ENCODE assay signal across 30 cellular contexts in the genomic region with DNA sequence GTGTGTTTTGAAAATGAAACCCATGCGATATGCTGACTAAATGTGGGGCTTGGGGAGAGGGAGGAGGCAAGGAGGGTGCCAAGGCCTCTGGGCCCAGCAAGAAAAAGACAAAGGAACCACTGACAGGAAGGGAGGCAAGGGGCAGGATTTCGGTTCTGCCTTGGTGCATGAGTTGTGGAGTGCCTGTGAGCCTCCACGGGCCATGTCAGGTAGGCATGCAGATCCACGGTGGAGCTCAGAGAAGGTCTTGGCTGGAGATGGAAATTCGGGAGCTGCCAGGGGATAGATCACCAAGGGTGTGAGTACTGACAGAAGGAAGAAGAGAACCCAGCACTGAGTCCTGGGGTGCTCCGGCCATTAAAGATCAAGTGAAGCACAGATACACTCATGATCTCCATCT.
"Had no signal": no experiment of that assay in that cellular context is flagged by ENCODE, and none has a peak within 500 bp of the region (broad histone marks: within the 10 kb centered on the region; RNA-seq: fewer than 3 reads in every experiment).

No MANE protein-coding gene starts in this region.

- ATAC-seq: activated CD4-positive, CD25-positive, alpha-beta regulatory T cell treated with anti-CD3 and anti-CD28 coated beads, Interleukin-2, amount 50 U/mL, for 24 hours; activated CD8-positive, alpha-beta T cell treated with anti-CD3 and anti-CD28 coated beads for 36 hours; activated naive CD4-positive, alpha-beta T cell treated with anti-CD3 and anti-CD28 coated beads, Interleukin-2, amount 50 U/mL, for 72 hours; activated T-cell treated with anti-CD3 and anti-CD28 coated beads, Interleukin-2, amount 50 U/mL, for 4 hours; activated T-helper 17 cell treated with anti-CD3 and anti-CD28 coated beads, Interleukin-2, amount 50 U/mL, for 72 hours; foreskin keratinocyte; gastrocnemius medialis; heart right ventricle; T-helper 17 cell had no signal

- H3K4me3 ChIP-seq: ascending aorta, breast epithelium, cardiac muscle cell, colonic mucosa, esophagus muscularis mucosa, gastrocnemius medialis, heart right ventricle had no signal

- H3K9me3 ChIP-seq: ascending aorta, breast epithelium, colonic mucosa, esophagus muscularis mucosa, gastrocnemius medialis, heart right ventricle had no signal

- H3K27me3 ChIP-seq: ascending aorta, breast epithelium, cardiac muscle cell, colonic mucosa, esophagus muscularis mucosa, foreskin keratinocyte had no signal

- H3K36me3 ChIP-seq: breast epithelium, cardiac muscle cell, colonic mucosa, gastrocnemius medialis, heart right ventricle, WERI-Rb-1 had no signal

- H3K27ac ChIP-seq: ascending aorta, breast epithelium, cardiac muscle cell, colonic mucosa, foreskin keratinocyte, gastrocnemius medialis, heart right ventricle, WERI-Rb-1 had no signal

- DNase-seq: activated B cell treated with CpG ODN at 0.5 μM for 24 hours; activated CD4-positive, alpha-beta T cell treated with anti-CD3 and anti-CD28 coated beads for 48 hours; activated CD4-positive, alpha-beta T cell treated with anti-CD3 and anti-CD28 coated beads, Interleukin-2, amount 50 U/mL, for 1 hour; activated CD4-positive, alpha-beta T cell treated with anti-CD3 and anti-CD28 coated beads, Interleukin-2, amount 50 U/mL, for 48 hours; activated CD8-positive, alpha-beta memory T cell treated with anti-CD3 and anti-CD28 coated beads for 24 hours; activated CD8-positive, alpha-beta T cell treated with anti-CD3 and anti-CD28 coated beads for 36 hours; activated gamma-delta T cell; activated naive CD4-positive, alpha-beta T cell; activated naive CD4-positive, alpha-beta T cell treated with anti-CD3 and anti-CD28 coated beads, Interleukin-2, amount 10 ng/mL, durations not matched to agents 7 days and 5 days; activated naive CD8-positive, alpha-beta T cell treated with anti-CD3 and anti-CD28 coated beads, Interleukin-2, amount 10 ng/mL, durations not matched to agents 7 days and 5 days; activated T-cell treated with anti-CD3 and anti-CD28 coated beads, Interleukin-2, amount 50 U/mL, for 4 hours; central memory CD4-positive, alpha-beta T cell; cerebellar nuclear complex; colonic mucosa; effector CD8-positive, alpha-beta T cell; foreskin keratinocyte; gastrocnemius medialis; heart right ventricle; T-helper 1 cell; T-helper 17 cell; T1000; WERI-Rb-1 had no signal

- FAIRE-seq: endometrium had no signal

- H3K4me1 ChIP-seq: colonic mucosa, foreskin keratinocyte, gastrocnemius medialis had no signal
